Comparison of ENCODE assay signal across 1 cellular context in genomic region chrX:129773649-129774458, GRCh38.
TF ChIP-seq lines count a peak whose summit lies in the region.

No MANE protein-coding gene starts in this region.

TF ChIP-seq in HepG2, 621 proteins besides CTCF, POLR2A, EP300 and RAD21 (continued from another document):
- TF ChIP-seq RNF219 (CRISPR knock-in tag; IDR thresholded peaks at IDR 0.05): no peak
- no peak for TF ChIP-seq PPARG (CRISPR knock-in tag; conservative IDR thresholded peaks at IDR 0.05)
- no peak for TF ChIP-seq GABPA (IDR thresholded peaks at IDR 0.05; ENCODE audit: low read depth, low read length)
- no peak for TF ChIP-seq GABPA (CRISPR knock-in tag; IDR thresholded peaks at IDR 0.05; ENCODE audit: low read depth)
- TF ChIP-seq ZNF430 (CRISPR knock-in tag; IDR thresholded peaks at IDR 0.05): no peak
- TF ChIP-seq ZNF703 (CRISPR knock-in tag; IDR thresholded peaks at IDR 0.05; ENCODE audit: borderline replicate concordance): no peak
- TF ChIP-seq ZEB1 (IDR thresholded peaks at IDR 0.05; ENCODE audit: insufficient replicate concordance, low read depth): peak; percentile 20
- TF ChIP-seq KDM4B (CRISPR knock-in tag; IDR thresholded peaks at IDR 0.05): no peak
- no peak; the same call in 1 of the 2 replicates for TF ChIP-seq TBX2 (CRISPR knock-in tag; IDR thresholded peaks at IDR 0.05; ENCODE audit: borderline replicate concordance)
- TF ChIP-seq HNRNPLL (IDR thresholded peaks at IDR 0.05; ENCODE audit: low read depth, low read length, poor library complexity, severe bottlenecking): no peak
- TF ChIP-seq ZNF792 (CRISPR knock-in tag; IDR thresholded peaks at IDR 0.05): no peak
- TF ChIP-seq TOE1 (CRISPR knock-in tag; IDR thresholded peaks at IDR 0.05): no peak
- TF ChIP-seq PBX2 (CRISPR knock-in tag; IDR thresholded peaks at IDR 0.05): no peak
- no peak for TF ChIP-seq ZNF781 (CRISPR knock-in tag; IDR thresholded peaks at IDR 0.05; ENCODE audit: borderline replicate concordance, not compliant biosample characterization)
- TF ChIP-seq ZBTB25 (CRISPR knock-in tag; IDR thresholded peaks at IDR 0.05): no peak
- TF ChIP-seq FOXP1 (IDR thresholded peaks at IDR 0.05): no peak
- peak; percentile 10; the same call in 1 of the 2 replicates for TF ChIP-seq FOXP1 (CRISPR knock-in tag; IDR thresholded peaks at IDR 0.05)
- 0 out of 2 replicates have a peak, but pooled peaks have one; percentile 32 for TF ChIP-seq ZNF143 (CRISPR knock-in tag; IDR thresholded peaks at IDR 0.05)
- no peak for TF ChIP-seq ZC3H13 (CRISPR knock-in tag; IDR thresholded peaks at IDR 0.05)
- TF ChIP-seq MXD1 (CRISPR knock-in tag; IDR thresholded peaks at IDR 0.05): no peak
- no peak for TF ChIP-seq DNMT3B (CRISPR knock-in tag; conservative IDR thresholded peaks at IDR 0.05)
- TF ChIP-seq MED13 (CRISPR knock-in tag; IDR thresholded peaks at IDR 0.05): no peak
- no peak; the same call in 1 of the 2 replicates for TF ChIP-seq ZNF350 (CRISPR knock-in tag; IDR thresholded peaks at IDR 0.05; ENCODE audit: borderline replicate concordance, low read depth)
- TF ChIP-seq HIC2 (CRISPR knock-in tag; IDR thresholded peaks at IDR 0.05; ENCODE audit: low read depth): peak; percentile 88
- TF ChIP-seq ZBTB38 (CRISPR knock-in tag; IDR thresholded peaks at IDR 0.05): no peak
- TF ChIP-seq ZSCAN31 (CRISPR knock-in tag; IDR thresholded peaks at IDR 0.05; ENCODE audit: low read depth): no peak
- peak; percentile 79 for TF ChIP-seq ESRRA (CRISPR knock-in tag; IDR thresholded peaks at IDR 0.05; ENCODE audit: low read depth)
- TF ChIP-seq ZNF740 (CRISPR knock-in tag; IDR thresholded peaks at IDR 0.05): peak; percentile 73; the same call in 1 of the 2 replicates
- no peak for TF ChIP-seq XRCC5 (optimal IDR thresholded peaks at IDR 0.05; ENCODE audit: low read length)
- no peak for TF ChIP-seq ZSCAN22 (CRISPR knock-in tag; IDR thresholded peaks at IDR 0.05)
